ENCODE assay signal across 11 cellular contexts in genomic region chr11:71153005-71153395, GRCh38.
DNase-seq lines count a peak whose midpoint lies in the region; ATAC-seq, FAIRE-seq and TF ChIP-seq lines count a peak whose summit lies in the region.
"Had no signal": no experiment of that assay in that cellular context is flagged by ENCODE, and none has a peak within 500 bp of the region (broad histone marks: within the 10 kb centered on the region; RNA-seq: fewer than 3 reads in every experiment).

No MANE protein-coding gene starts in this region.

- POLR2A ChIA-PET in HEK293T (lab: Yijun Ruan, JAX) = no interaction called here

- peaks cover 0 to 1% of the 10 kb centered on the region in 2 donors for H3K9me3 Mint-ChIP-seq in stimulated activated naive B cell treated with anti-CD40 and anti-IgM and Interleukin-4, amounts not matched to agents 10 μg/mL and 1 μg/mL and 100 μg/mL, for 72 hours
- no peaks in the 10 kb centered on the region for H3K9me3 Mint-ChIP-seq in activated CD8-positive, alpha-beta memory T cell treated with anti-CD3 and anti-CD28 coated beads, Interleukin-2, amount 10 ng/mL, durations not matched to agents 7 days and 5 days (ENCODE audit: low read depth)

- no peak overlapping the region for H3K9ac ChIP-seq in kidney (ENCODE audit: low read length in 2 of 2)

- no peak for TF ChIP-seq POLR2A in GM12892 (IDR thresholded peaks at IDR 0.05; ENCODE audit: low read depth, low read length)

- H3K9me3 ChIP-seq in kidney (ENCODE audit: control insufficient read depth in 1 of 2, low read length in 2 of 2) = no peaks in the 10 kb centered on the region

- no peaks in the 10 kb centered on the region for H3K36me3 ChIP-seq in kidney (ENCODE audit: control insufficient read depth in 1 of 2, insufficient read depth in 2 of 2, low read length in 2 of 2)

- H3K4me1 Mint-ChIP-seq in stimulated activated naive B cell treated with anti-CD40 and anti-IgM and Interleukin-4, amounts not matched to agents 10 μg/mL and 1 μg/mL and 100 μg/mL, for 72 hours = peaks cover 0 to 9% of the 10 kb centered on the region in 2 donors
- H3K4me1 Mint-ChIP-seq in activated CD8-positive, alpha-beta memory T cell treated with anti-CD3 and anti-CD28 coated beads, Interleukin-2, amount 10 ng/mL, durations not matched to agents 7 days and 5 days = no peaks in the 10 kb centered on the region

- TF ChIP-seq CTCF in astrocyte of the spinal cord (IDR thresholded peaks at IDR 0.05; ENCODE audit: low read depth, low read length) (no peak), kidney (IDR thresholded peaks at IDR 0.05; ENCODE audit: borderline replicate concordance, extremely low read depth, insufficient read depth) (no peak)

- peaks cover 10 to 14% of the 10 kb centered on the region in 2 donors for H3K4me1 ChIP-seq in kidney (ENCODE audit: control insufficient read depth in 1 of 2, insufficient read depth in 1 of 2, low read depth in 1 of 2, low read length in 2 of 2)

- in situ Hi-C loops in astrocyte of the spinal cord (cut with HindIII; ENCODE audit: low sequenced_read_pairs) = no loop called here

- ATAC-seq in stimulated activated naive B cell treated with anti-CD40 and anti-IgM and Interleukin-4, amounts not matched to agents 10 μg/mL and 1 μg/mL and 100 μg/mL, for 72 hours (replicated peaks) = no peak
- no peak for ATAC-seq in activated CD8-positive, alpha-beta memory T cell treated with anti-CD3 and anti-CD28 coated beads, Interleukin-2, amount 10 ng/mL, durations not matched to agents 7 days and 5 days

- no peak for FAIRE-seq in kidney (lab: Jason Lieb, UNC)
- FAIRE-seq in GM12892 (lab: Jason Lieb, UNC) = no peak
- FAIRE-seq: colon, islet of Langerhans had no signal

- no peak overlapping the region for H3K27ac Mint-ChIP-seq in stimulated activated naive B cell treated with anti-CD40 and anti-IgM and Interleukin-4, amounts not matched to agents 10 μg/mL and 1 μg/mL and 100 μg/mL, for 72 hours
- no peak overlapping the region for H3K27ac Mint-ChIP-seq in activated CD8-positive, alpha-beta memory T cell treated with anti-CD3 and anti-CD28 coated beads, Interleukin-2, amount 10 ng/mL, durations not matched to agents 7 days and 5 days

- H3K4me3 ChIP-seq in astrocyte of the spinal cord (ENCODE audit: low read depth, low read length) (no peak overlapping the region), kidney (ENCODE audit: low read length in 2 of 2) (peak overlapping the region; percentile 21 to 52)

- peaks cover 52 to 73% of the 10 kb centered on the region in 2 donors for H3K27me3 Mint-ChIP-seq in stimulated activated naive B cell treated with anti-CD40 and anti-IgM and Interleukin-4, amounts not matched to agents 10 μg/mL and 1 μg/mL and 100 μg/mL, for 72 hours
- H3K27me3 Mint-ChIP-seq in activated CD8-positive, alpha-beta memory T cell treated with anti-CD3 and anti-CD28 coated beads, Interleukin-2, amount 10 ng/mL, durations not matched to agents 7 days and 5 days = peaks cover 9% of the 10 kb centered on the region

- CTCF ChIA-PET in HEK293T (lab: Yijun Ruan, JAX) = no interaction called here
- CTCF ChIA-PET in activated CD8-positive, alpha-beta memory T cell treated with anti-CD3 and anti-CD28 coated beads, Interleukin-2, amount 10 ng/mL, durations not matched to agents 7 days and 5 days (lab: Charles Lee) = no interaction called here

- intact Hi-C loops in kidney (cut with DNase I) = no loop called here

- H3K4me3 Mint-ChIP-seq in stimulated activated naive B cell treated with anti-CD40 and anti-IgM and Interleukin-4, amounts not matched to agents 10 μg/mL and 1 μg/mL and 100 μg/mL, for 72 hours = no peak overlapping the region
- no peak overlapping the region for H3K4me3 Mint-ChIP-seq in activated CD8-positive, alpha-beta memory T cell treated with anti-CD3 and anti-CD28 coated beads, Interleukin-2, amount 10 ng/mL, durations not matched to agents 7 days and 5 days

- H3K27ac ChIP-seq in kidney (ENCODE audit: low read depth in 2 of 2, low read length in 2 of 2) = peak overlapping the region; percentile 33 to 74

- peak; percentile 20 for DNase-seq in HEK293T (ENCODE audit: extremely low spot score)
- peak; percentile 43 for DNase-seq in astrocyte of the spinal cord (ENCODE audit: low read depth, low spot score)
- DNase-seq in kidney = peak; percentile 74
- peak; percentile 21 for DNase-seq in stromal cell of bone marrow (ENCODE audit: low read depth)
- no peak for DNase-seq in medulla oblongata (ENCODE audit: extremely low spot score)
- no peak for DNase-seq in stimulated activated naive B cell treated with anti-CD40 and anti-IgM and Interleukin-4, amounts not matched to agents 10 μg/mL and 1 μg/mL and 100 μg/mL, for 72 hours
- DNase-seq in activated CD8-positive, alpha-beta memory T cell treated with anti-CD3 and anti-CD28 coated beads, Interleukin-2, amount 10 ng/mL, durations not matched to agents 7 days and 5 days = no peak
- no peak for DNase-seq in GM12892 (ENCODE audit: insufficient read length)
- DNase-seq: NCI-H1436 treated with DMSO at 0.1 percent for 48 hours had no signal

- H3K36me3 Mint-ChIP-seq in stimulated activated naive B cell treated with anti-CD40 and anti-IgM and Interleukin-4, amounts not matched to agents 10 μg/mL and 1 μg/mL and 100 μg/mL, for 72 hours = peaks cover 0 to 3% of the 10 kb centered on the region in 2 donors
- no peaks in the 10 kb centered on the region for H3K36me3 Mint-ChIP-seq in activated CD8-positive, alpha-beta memory T cell treated with anti-CD3 and anti-CD28 coated beads, Interleukin-2, amount 10 ng/mL, durations not matched to agents 7 days and 5 days

TF ChIP-seq in HEK293T, 16 proteins besides CTCF, POLR2A, EP300 and RAD21:
- TF ChIP-seq HDGF (IDR thresholded peaks at IDR 0.05; ENCODE audit: borderline replicate concordance) = no peak
- no peak for TF ChIP-seq SP1 (IDR thresholded peaks at IDR 0.05)
- no peak for TF ChIP-seq FOXA1 (IDR thresholded peaks at IDR 0.05)
- no peak for TF ChIP-seq L3MBTL2 (conservative IDR thresholded peaks at IDR 0.05)
- TF ChIP-seq LEF1 (IDR thresholded peaks at IDR 0.05; ENCODE audit: borderline replicate concordance) = no peak
- TF ChIP-seq FOXK2 (IDR thresholded peaks at IDR 0.05) = no peak
- TF ChIP-seq CTBP1 (IDR thresholded peaks at IDR 0.05; ENCODE audit: borderline replicate concordance) = no peak
- no peak for TF ChIP-seq ELF4 (IDR thresholded peaks at IDR 0.05)
- no peak for TF ChIP-seq ARNT (IDR thresholded peaks at IDR 0.05)
- TF ChIP-seq BHLHE40 (IDR thresholded peaks at IDR 0.05; ENCODE audit: borderline replicate concordance) = no peak
- TF ChIP-seq TARDBP (IDR thresholded peaks at IDR 0.05) = no peak
- no peak for TF ChIP-seq FOXM1 (IDR thresholded peaks at IDR 0.05; ENCODE audit: borderline replicate concordance)
- TF ChIP-seq ZNF384 (IDR thresholded peaks at IDR 0.05) = no peak

Comparison
In these comparisons a context has a peak if more than half of its experiments do, and no peak if none do; other contexts are left out.
1. DNase-seq: peak in HEK293T (single experiment), astrocyte of the spinal cord (single experiment), kidney (single experiment) and stromal cell of bone marrow (single experiment); none in medulla oblongata (single experiment), stimulated activated naive B cell treated with anti-CD40 and anti-IgM and Interleukin-4, amounts not matched to agents 10 μg/mL and 1 μg/mL and 100 μg/mL, for 72 hours (single experiment), activated CD8-positive, alpha-beta memory T cell treated with anti-CD3 and anti-CD28 coated beads, Interleukin-2, amount 10 ng/mL, durations not matched to agents 7 days and 5 days (single experiment) and GM12892 (single experiment).